8 cellular contexts compared by ENCODE assay signal in the genomic region with DNA sequence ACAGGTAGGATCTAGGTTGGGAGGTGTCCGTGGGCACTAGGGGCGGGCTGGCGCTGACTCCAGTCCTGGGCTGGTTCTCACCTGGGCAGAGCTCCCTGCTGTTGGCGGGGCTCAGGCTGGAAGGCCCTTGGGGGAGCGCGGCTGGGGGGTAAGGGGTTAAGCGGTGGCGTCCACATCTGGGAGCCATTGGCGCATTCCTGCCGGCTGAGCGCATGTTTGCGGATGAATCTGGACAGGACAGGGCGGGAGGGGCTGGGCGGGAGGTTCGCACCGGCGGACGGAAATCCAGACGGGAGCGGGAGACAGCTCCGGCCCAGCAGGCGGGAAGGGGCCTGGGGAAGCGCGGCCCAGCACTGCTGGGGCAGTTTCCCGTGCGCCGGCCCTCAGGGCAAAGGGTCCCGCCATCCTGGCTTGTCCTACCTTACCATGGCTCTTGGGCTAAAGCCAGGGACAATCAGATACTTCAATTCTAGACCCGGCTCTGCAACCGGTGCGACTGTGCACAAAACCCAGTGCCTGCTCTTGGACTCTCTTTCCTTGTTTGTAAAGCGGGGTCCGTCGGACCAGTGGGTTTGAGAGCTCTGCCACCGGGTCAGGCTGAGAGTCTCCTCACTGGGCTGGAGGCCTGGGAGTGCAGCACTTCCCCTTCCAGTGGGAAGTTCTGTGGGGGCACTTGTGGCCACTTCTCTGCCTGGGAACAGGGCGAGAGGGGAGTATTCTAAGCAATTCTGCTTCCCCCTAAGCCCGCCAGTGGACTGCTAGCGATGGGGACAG. TPM values are rescaled to one million over a fixed set of nuclear protein-coding genes. Genes with fewer than 3 reads are reported as not detected.
DNase-seq lines count a peak whose midpoint lies in the region; ATAC-seq and TF ChIP-seq lines count a peak whose summit lies in the region.

No MANE protein-coding gene starts in this region.

- CTCF ChIA-PET in CD4-positive, alpha-beta memory T cell (lab: Charles Lee; ENCODE audit: partially characterized antibody) = interaction anchor here (0.6 to 18.7 kb wide), 17 partner anchors 10 to 298 kb away, joined by 3 to 252 read pairs (median 6); partner anchors contain the start of gene RARA

- H3K27me3 ChIP-seq in CD4-positive, alpha-beta memory T cell (ENCODE audit: insufficient read depth, low read length) = no peaks in the 10 kb centered on the region
- H3K27me3 ChIP-seq in kidney epithelial cell (ENCODE audit: control insufficient read depth, insufficient read depth, low read length) (no peaks in the 10 kb centered on the region), stomach (no peaks in the 10 kb centered on the region)

- no peak overlapping the region for H3K27ac ChIP-seq in CD4-positive, alpha-beta memory T cell (ENCODE audit: low read depth, low read length)
- H3K27ac ChIP-seq in KOPT-K1 (ENCODE audit: low read depth, low read length, poor library complexity, severe bottlenecking) (peak overlapping the region; percentile 64), stomach (peak overlapping the region; percentile 35 to 98 (median 93))

- TF ChIP-seq EP300 in stomach (IDR thresholded peaks at IDR 0.05) = no peak

- peaks cover 75% of the 10 kb centered on the region for H3K4me1 ChIP-seq in CD4-positive, alpha-beta memory T cell (ENCODE audit: insufficient read depth, low read length)
- H3K4me1 ChIP-seq in stomach = peaks cover 85 to 96% (median 93%) of the 10 kb centered on the region in 4 donors

- no peak for ATAC-seq in HG03354 (IDR thresholded peaks at IDR 0.05; ENCODE audit: poor library complexity, severe bottlenecking, unreplicated experiment)
- no peak for ATAC-seq in HG02623 (IDR thresholded peaks at IDR 0.05; ENCODE audit: unreplicated experiment)

- H3K36me3 Mint-ChIP-seq in CD4-positive, alpha-beta memory T cell = peaks cover 0 to 22% of the 10 kb centered on the region in 2 donors

- H3K36me3 ChIP-seq in CD4-positive, alpha-beta memory T cell (ENCODE audit: insufficient read depth, low read length) = no peaks in the 10 kb centered on the region
- H3K36me3 ChIP-seq in KOPT-K1 (ENCODE audit: insufficient read depth, low read length) = no peaks in the 10 kb centered on the region
- no peaks in the 10 kb centered on the region for H3K36me3 ChIP-seq in kidney epithelial cell (ENCODE audit: control insufficient read depth, insufficient read depth, low read length)
- no peaks in the 10 kb centered on the region for H3K36me3 ChIP-seq in stomach

- in situ Hi-C loops in T47D (cut with HindIII; ENCODE audit: low pct_unique_long_range_greater_than_20kb, low sequenced_read_pairs) = no loop called here

- POLR2A ChIA-PET in CD4-positive, alpha-beta memory T cell (lab: Charles Lee; ENCODE audit: partially characterized antibody) = interaction anchor here (0.6 to 37.1 kb wide), 8 partner anchors 5 to 252 kb away, joined by 3 to 1054 read pairs (median 6); partner anchors contain the start of genes CDC6 and RARA

- H3K4me3 Mint-ChIP-seq in CD4-positive, alpha-beta memory T cell = peak overlapping the region; percentile 21 to 98 (median 95)

- no peak for TF ChIP-seq POLR2A in stomach (IDR thresholded peaks at IDR 0.05)

- DNase-seq in CD4-positive, alpha-beta memory T cell = no peak
- DNase-seq in T47D (ENCODE audit: low read depth in 1 of 2, low spot score in 1 of 2) (peak; percentile 57 to 94), kidney epithelial cell (ENCODE audit: low read depth) (no peak), stomach (peak; percentile 45), NCI-H2171 treated with DMSO at 0.1 percent for 48 hours (lab: John Stamatoyannopoulos, UW) (no peak)

- no peak for TF ChIP-seq CTCF in kidney epithelial cell (IDR thresholded peaks at IDR 0.05; ENCODE audit: insufficient read depth, low read length, poor library complexity, severe bottlenecking)
- no peak for TF ChIP-seq CTCF in stomach (IDR thresholded peaks at IDR 0.05)

- H3K4me1 Mint-ChIP-seq in CD4-positive, alpha-beta memory T cell = peaks cover 41 to 93% (median 59%) of the 10 kb centered on the region in 4 donors

- H3K9me3 Mint-ChIP-seq in CD4-positive, alpha-beta memory T cell = no peaks in the 10 kb centered on the region

- H3K27ac Mint-ChIP-seq in CD4-positive, alpha-beta memory T cell = peak overlapping the region in 5 of 7 donors; percentile 96 to 100 (median 99)

- H3K27me3 Mint-ChIP-seq in CD4-positive, alpha-beta memory T cell = no peaks in the 10 kb centered on the region

- intact Hi-C loops in CD4-positive, alpha-beta memory T cell (cut with micrococcal nuclease) = no loop called here
- intact Hi-C loops in stomach (cut with DNase I; ENCODE audit: low total_unique reads) = no loop called here

- no peak overlapping the region for H3K4me3 ChIP-seq in CD4-positive, alpha-beta memory T cell (ENCODE audit: low read length in 2 of 2)
- peak overlapping the region; percentile 6 for H3K4me3 ChIP-seq in kidney epithelial cell (ENCODE audit: low read depth, low read length)
- peak overlapping the region; percentile 81 to 99 (median 94) for H3K4me3 ChIP-seq in stomach

- WGBS in stomach, 5 donors = 13 to 26% (median 25%) methylated on average over 31 to 38 of the region's 38 CpGs

- H3K9me3 ChIP-seq in CD4-positive, alpha-beta memory T cell (ENCODE audit: control insufficient read depth in 1 of 2, low read length in 2 of 2) = no peaks in the 10 kb centered on the region
- H3K9me3 ChIP-seq in KOPT-K1 (ENCODE audit: insufficient read depth, low read length, poor library complexity, severe bottlenecking) = no peaks in the 10 kb centered on the region
- no peaks in the 10 kb centered on the region for H3K9me3 ChIP-seq in stomach

RNA-seq across cellular contexts. Expression of gene RARA, which starts 7.8 kb away (rescaled TPM):
- total RNA-seq in CD4-positive, alpha-beta memory T cell = 10 to 100 TPM; 54.1 to 54.5 TPM
- 10 to 100 TPM in 1 of 2 donors, 1 to 10 TPM in 1; 5.1 to 20.7 TPM for polyA plus RNA-seq in CD4-positive, alpha-beta memory T cell
- total RNA-seq in kidney epithelial cell = 48.2 and 57.2 TPM in 2 replicates
- 10 to 100 TPM; 14.3 to 40.8 (median 24.6) TPM for total RNA-seq in stomach
- polyA plus RNA-seq in stomach = 10 to 100 TPM; 11.2 to 20.0 (median 17.1) TPM

RNA-seq across cellular contexts. Expression of gene CDC6, which starts 29.1 kb away (rescaled TPM):
- total RNA-seq in CD4-positive, alpha-beta memory T cell = 1 to 10 TPM in 1 of 2 experiments, under 1 TPM in 1; 0.72 to 2.1 TPM
- under 1 TPM; 0.61 to 0.87 TPM for polyA plus RNA-seq in CD4-positive, alpha-beta memory T cell
- 7.9 and 8.8 TPM in 2 replicates for total RNA-seq in kidney epithelial cell
- 1 to 10 TPM in 4 of 5 donors, not detected in 1; 1.4 to 9.8 (median 4.5) TPM for total RNA-seq in stomach
- polyA plus RNA-seq in stomach = 1 to 10 TPM; 1.1 to 4.0 (median 3.1) TPM

RNA-seq across cellular contexts. Expression of gene GJD3, which starts 47.8 kb away (rescaled TPM):
- not detected for total RNA-seq in CD4-positive, alpha-beta memory T cell
- not detected for polyA plus RNA-seq in CD4-positive, alpha-beta memory T cell
- total RNA-seq in kidney epithelial cell (1.1 TPM in 1 of 2 replicates, not detected in the other), stomach (1 to 10 TPM in 1 of 5 donors, under 1 TPM in 1, not detected in 3; 0.55 to 1.2 TPM)
- polyA plus RNA-seq in stomach = not detected

Comparison
In these comparisons a context has a peak if more than half of its experiments do, and no peak if none do; other contexts are left out.
1. DNase-seq: peak in T47D (2 of 2) and stomach (single experiment); none in CD4-positive, alpha-beta memory T cell (0 of 5), kidney epithelial cell (single experiment) and NCI-H2171 treated with DMSO at 0.1 percent for 48 hours (single experiment).
2. H3K4me3 ChIP-seq: peak in kidney epithelial cell (single experiment) and stomach (4 of 4); none in CD4-positive, alpha-beta memory T cell (0 of 2).